ENCODE assay signal across 27 cellular contexts in the genomic region with DNA sequence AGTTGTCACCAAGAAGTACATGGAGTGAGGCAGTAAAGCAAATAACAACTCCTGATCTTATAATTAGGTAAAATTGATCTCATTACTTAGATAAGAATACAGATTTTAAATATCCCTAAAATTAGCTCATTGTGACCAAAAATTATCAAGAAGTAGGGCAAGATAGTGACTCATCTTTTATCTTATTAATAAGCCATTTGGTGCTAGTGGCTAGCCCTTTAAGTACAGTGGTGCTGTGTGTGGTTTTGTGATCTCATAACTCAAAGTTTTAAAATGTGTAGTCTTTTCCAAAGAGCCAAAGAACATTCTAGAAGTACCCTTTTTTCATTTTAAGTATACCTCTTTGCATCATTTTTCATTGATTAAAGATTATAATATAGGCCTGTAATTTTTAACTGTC.
"Had no signal": no experiment of that assay in that cellular context is flagged by ENCODE, and none has a peak within 500 bp of the region (broad histone marks: within the 10 kb centered on the region; RNA-seq: fewer than 3 reads in every experiment).

No MANE protein-coding gene starts in this region.

- H3K79me2 ChIP-seq: parathyroid adenoma had no signal

- H3K4me2 ChIP-seq: neural progenitor cell had no signal

- H3K9me3 ChIP-seq: ovary, psoas muscle, right lobe of liver, sigmoid colon, suprapubic skin, testis, tibial artery, transverse colon, upper lobe of right lung, uterus had no signal

- H3K9ac ChIP-seq: neural progenitor cell, parathyroid adenoma had no signal

- H3K27ac ChIP-seq: neural progenitor cell, ovary, parathyroid adenoma, psoas muscle, right lobe of liver, sigmoid colon, skin epidermis, suprapubic skin, testis, tibial artery, transverse colon, upper lobe of right lung, uterus had no signal

- H3K27me3 ChIP-seq: neural progenitor cell, ovary, right lobe of liver, sigmoid colon, suprapubic skin, testis, tibial artery, upper lobe of right lung, uterus had no signal

- H3K36me3 ChIP-seq: neural progenitor cell, ovary, right lobe of liver, sigmoid colon, suprapubic skin, tibial artery, transverse colon, upper lobe of right lung, uterus had no signal

- ATAC-seq: naive thymus-derived CD4-positive, alpha-beta T cell; natural killer cell; psoas muscle; right cardiac atrium; right lobe of liver; stimulated activated effector memory CD8-positive, alpha-beta T cell treated with anti-CD3 and anti-CD28 coated beads, Interleukin-12 subunit alpha, Interleukin-12 subunit beta, amount 100 ng/mL, for 72 hours; stimulated activated naive B cell treated with anti-CD40 and anti-IgM and Interleukin-4, amounts not matched to agents 10 μg/mL and 1 μg/mL and 100 μg/mL, for 72 hours; stimulated activated naive CD8-positive, alpha-beta T cell treated with anti-CD3 and anti-CD28 coated beads, Interleukin-15, amount 100 ng/mL, for 72 hours; stimulated activated naive CD8-positive, alpha-beta T cell treated with anti-CD3 and anti-CD28 coated beads, Interleukin-15, Interleukin-2, amounts not matched to agents 100 U/mL and 50 U/mL, for 24 hours; upper lobe of right lung had no signal

- H2AFZ ChIP-seq: neural progenitor cell, parathyroid adenoma had no signal

- H3K4me3 ChIP-seq: neural progenitor cell, ovary, psoas muscle, right lobe of liver, sigmoid colon, skin epidermis, suprapubic skin, testis, tibial artery, transverse colon, upper lobe of right lung, uterus had no signal

- H3K4me1 ChIP-seq: neural progenitor cell, parathyroid adenoma, psoas muscle, right lobe of liver, sigmoid colon, suprapubic skin, testis, tibial artery, transverse colon, upper lobe of right lung, uterus had no signal

- DNase-seq: naive thymus-derived CD4-positive, alpha-beta T cell; natural killer cell; occipital lobe; ovary; posterior cingulate gyrus; psoas muscle; right cardiac atrium; right lobe of liver; sigmoid colon; stimulated activated CD4-positive, alpha-beta T cell treated with anti-CD3 and anti-CD28 coated beads, Interleukin-15, amount 100 ng/mL, for 24 hours; stimulated activated CD4-positive, alpha-beta T cell treated with anti-CD3 and anti-CD28 coated beads, Interleukin-2, amount 100 ng/mL, for 24 hours; stimulated activated CD4-positive, alpha-beta T cell treated with anti-CD3 and anti-CD28 coated beads, Interleukin-2, amount 100 ng/mL, for 48 hours; stimulated activated CD4-positive, alpha-beta T cell treated with anti-CD3 and anti-CD28 coated beads, Interleukin-4, amount 100 ng/mL, for 24 hours; stimulated activated naive B cell treated with anti-CD40 and anti-IgM and Interleukin-4, amounts not matched to agents 10 μg/mL and 1 μg/mL and 100 μg/mL, for 72 hours; stimulated activated naive CD8-positive, alpha-beta T cell treated with anti-CD3 and anti-CD28 coated beads, Interleukin-15, amount 100 ng/mL, for 72 hours; stimulated activated naive CD8-positive, alpha-beta T cell treated with anti-CD3 and anti-CD28 coated beads, Interleukin-15, Interleukin-2, amounts not matched to agents 100 U/mL and 50 U/mL, for 24 hours; substantia nigra; testis; tibial artery; transverse colon; upper lobe of right lung; uterus had no signal
